1 cellular context compared by ENCODE assay signal in genomic region chr15:68900032-68900431, GRCh38.
TF ChIP-seq lines count a peak whose summit lies in the region.

No MANE protein-coding gene starts in this region.

TF ChIP-seq in A549, 52 proteins besides CTCF, POLR2A, EP300 and RAD21 (continued from another document):
- TF ChIP-seq E2F6 (IDR thresholded peaks at IDR 0.05; ENCODE audit: borderline replicate concordance, low read depth) (no peak), CHD2 (IDR thresholded peaks at IDR 0.05; ENCODE audit: low read length, partially characterized antibody) (no peak), PHF8 (IDR thresholded peaks at IDR 0.05; ENCODE audit: borderline replicate concordance, low read depth) (no peak), KDM5A (IDR thresholded peaks at IDR 0.05) (no peak), ELK1 (IDR thresholded peaks at IDR 0.05; ENCODE audit: low read depth, low read length) (no peak), HEYL (CRISPR knock-in tag; IDR thresholded peaks at IDR 0.05) (no peak), MAZ (IDR thresholded peaks at IDR 0.05; ENCODE audit: borderline replicate concordance, low read depth, low read length) (no peak), PBX3 (IDR thresholded peaks at IDR 0.05) (no peak), NR3C1 (IDR thresholded peaks at IDR 0.05) (no peak), EHF (CRISPR knock-in tag; IDR thresholded peaks at IDR 0.05) (no peak), ZC3H11A (IDR thresholded peaks at IDR 0.05) (no peak), FOXS1 (CRISPR knock-in tag; IDR thresholded peaks at IDR 0.05) (no peak)
